In the genomic region with DNA sequence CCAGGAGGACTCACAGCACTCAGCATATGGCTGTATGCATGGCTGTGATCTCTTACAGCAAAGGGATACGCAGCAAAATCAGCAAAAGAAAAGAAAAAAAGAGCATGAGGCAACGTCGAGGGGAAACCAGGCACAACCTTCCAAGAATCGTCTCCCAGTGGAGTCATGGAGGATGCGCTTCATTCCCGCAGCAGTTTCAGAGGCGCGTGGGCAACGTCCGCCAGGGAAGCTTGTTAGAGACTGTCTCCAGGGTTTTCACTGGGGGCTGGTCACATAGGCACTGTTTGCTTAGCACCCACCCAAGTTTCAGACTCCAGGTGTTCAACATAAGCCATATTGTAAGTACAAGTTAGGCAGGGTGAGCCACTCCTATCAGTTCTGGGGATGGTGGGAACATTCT, we compare ENCODE assay signal across 37 cellular contexts. TPM values are rescaled to one million over a fixed set of nuclear protein-coding genes. Genes with fewer than 3 reads are reported as not detected.
"Had no signal": no experiment of that assay in that cellular context is flagged by ENCODE, and none has a peak within 500 bp of the region (broad histone marks: within the 10 kb centered on the region; RNA-seq: fewer than 3 reads in every experiment).

No MANE protein-coding gene starts in this region.

- H3K27ac ChIP-seq: ascending aorta, brain microvascular endothelial cell, breast epithelium, cardiac muscle cell, VCaP had no signal

- H3K4me3 Mint-ChIP-seq: activated CD4-positive, alpha-beta memory T cell treated with anti-CD3 and anti-CD28 coated beads, Interleukin-2, amount 10 ng/mL, durations not matched to agents 7 days and 5 days; activated CD4-positive, alpha-beta T cell treated with anti-CD3 and anti-CD28 coated beads for 36 hours; activated CD4-positive, alpha-beta T cell treated with anti-CD3 and anti-CD28 coated beads, Interleukin-2, amount 10 ng/mL, durations not matched to agents 7 days and 5 days; activated CD8-positive, alpha-beta memory T cell treated with anti-CD3 and anti-CD28 coated beads, Interleukin-2, amount 10 ng/mL, durations not matched to agents 7 days and 5 days; activated CD8-positive, alpha-beta T cell treated with anti-CD3 and anti-CD28 coated beads, Interleukin-2, amount 10 ng/mL, durations not matched to agents 7 days and 5 days; activated naive CD4-positive, alpha-beta T cell treated with anti-CD3 and anti-CD28 coated beads, Interleukin-2, amount 10 ng/mL, durations not matched to agents 7 days and 5 days; activated naive CD4-positive, alpha-beta T cell treated with anti-CD3 and anti-CD28 coated beads, Interleukin-2, amount 50 U/mL, for 24 hours; activated naive CD8-positive, alpha-beta T cell; activated naive CD8-positive, alpha-beta T cell treated with anti-CD3 and anti-CD28 coated beads, Interleukin-2, amount 10 ng/mL, durations not matched to agents 7 days and 5 days; activated naive CD8-positive, alpha-beta T cell treated with anti-CD3 and anti-CD28 coated beads, Interleukin-2, amount 50 U/mL, for 24 hours; activated T-cell treated with anti-CD3 and anti-CD28 coated beads, Interleukin-2, amount 50 U/mL, for 24 hours; central memory CD8-positive, alpha-beta T cell; T-cell; T-helper 17 cell; WTC11 had no signal

- DNase-seq: activated CD4-positive, alpha-beta memory T cell treated with anti-CD3 and anti-CD28 coated beads, Interleukin-2, amount 10 ng/mL, durations not matched to agents 7 days and 5 days; activated CD4-positive, alpha-beta T cell treated with anti-CD3 and anti-CD28 coated beads for 1 hour; activated CD4-positive, alpha-beta T cell treated with anti-CD3 and anti-CD28 coated beads for 36 hours; activated CD4-positive, alpha-beta T cell treated with anti-CD3 and anti-CD28 coated beads for 48 hours; activated CD4-positive, alpha-beta T cell treated with anti-CD3 and anti-CD28 coated beads, Interleukin-2, amount 10 ng/mL, durations not matched to agents 7 days and 5 days; activated CD4-positive, alpha-beta T cell treated with anti-CD3 and anti-CD28 coated beads, Interleukin-2, amount 50 U/mL, for 48 hours; activated CD4-positive, CD25-positive, alpha-beta regulatory T cell; activated CD8-positive, alpha-beta memory T cell treated with anti-CD3 and anti-CD28 coated beads for 24 hours; activated CD8-positive, alpha-beta memory T cell treated with anti-CD3 and anti-CD28 coated beads, Interleukin-2, amount 10 ng/mL, durations not matched to agents 7 days and 5 days; activated CD8-positive, alpha-beta memory T cell treated with anti-CD3 and anti-CD28 coated beads, Interleukin-2, amount 50 U/mL, for 48 hours; activated CD8-positive, alpha-beta T cell treated with anti-CD3 and anti-CD28 coated beads, Interleukin-2, amount 10 ng/mL, durations not matched to agents 7 days and 5 days; activated effector memory CD4-positive, alpha-beta T cell treated with Interleukin-2 at 50 U/mL for 16 hours; activated gamma-delta T cell; activated naive CD4-positive, alpha-beta T cell treated with anti-CD3 and anti-CD28 coated beads, Interleukin-2, amount 10 ng/mL, durations not matched to agents 7 days and 5 days; activated naive CD4-positive, alpha-beta T cell treated with Interleukin-2 at 50 U/mL for 16 hours; activated naive CD8-positive, alpha-beta T cell treated with anti-CD3 and anti-CD28 coated beads, Interleukin-2, amount 10 ng/mL, durations not matched to agents 7 days and 5 days; activated naive CD8-positive, alpha-beta T cell treated with anti-CD3 and anti-CD28 coated beads, Interleukin-2, amount 50 U/mL, for 24 hours; activated T-cell treated with anti-CD3 and anti-CD28 coated beads, Interleukin-2, amount 50 U/mL, for 24 hours; activated T-cell treated with anti-CD3 and anti-CD28 coated beads, Interleukin-2, amount 50 U/mL, for 48 hours; brain microvascular endothelial cell; cerebellar nuclear complex; T-cell; T-helper 17 cell; T1000 had no signal

- H3K9me3 ChIP-seq: ascending aorta, breast epithelium had no signal

- H3K27ac Mint-ChIP-seq: activated CD4-positive, alpha-beta memory T cell treated with anti-CD3 and anti-CD28 coated beads, Interleukin-2, amount 10 ng/mL, durations not matched to agents 7 days and 5 days; activated CD4-positive, alpha-beta T cell treated with anti-CD3 and anti-CD28 coated beads for 36 hours; activated CD4-positive, alpha-beta T cell treated with anti-CD3 and anti-CD28 coated beads, Interleukin-2, amount 10 ng/mL, durations not matched to agents 7 days and 5 days; activated CD8-positive, alpha-beta memory T cell treated with anti-CD3 and anti-CD28 coated beads, Interleukin-2, amount 10 ng/mL, durations not matched to agents 7 days and 5 days; activated CD8-positive, alpha-beta T cell treated with anti-CD3 and anti-CD28 coated beads, Interleukin-2, amount 10 ng/mL, durations not matched to agents 7 days and 5 days; activated naive CD4-positive, alpha-beta T cell treated with anti-CD3 and anti-CD28 coated beads, Interleukin-2, amount 10 ng/mL, durations not matched to agents 7 days and 5 days; activated naive CD4-positive, alpha-beta T cell treated with anti-CD3 and anti-CD28 coated beads, Interleukin-2, amount 50 U/mL, for 24 hours; activated naive CD8-positive, alpha-beta T cell; activated naive CD8-positive, alpha-beta T cell treated with anti-CD3 and anti-CD28 coated beads, Interleukin-2, amount 10 ng/mL, durations not matched to agents 7 days and 5 days; activated naive CD8-positive, alpha-beta T cell treated with anti-CD3 and anti-CD28 coated beads, Interleukin-2, amount 50 U/mL, for 24 hours; activated T-cell treated with anti-CD3 and anti-CD28 coated beads, Interleukin-2, amount 50 U/mL, for 24 hours; activated T-helper 2 cell treated with anti-CD3 and anti-CD28 coated beads, Interferon-gamma antibody, Interleukin-2, Interleukin-4, amounts not matched to agents 10 μg/mL and 5 μg/mL and 100 μg/mL, durations not matched to agents 14 hours and 24 hours and 36 hours; T-cell; T-helper 17 cell; WTC11 had no signal

- H3K4me1 ChIP-seq: ascending aorta, breast epithelium had no signal

- H3K27me3 Mint-ChIP-seq: activated CD4-positive, alpha-beta memory T cell treated with anti-CD3 and anti-CD28 coated beads, Interleukin-2, amount 10 ng/mL, durations not matched to agents 7 days and 5 days; activated CD4-positive, alpha-beta T cell treated with anti-CD3 and anti-CD28 coated beads, Interleukin-2, amount 10 ng/mL, durations not matched to agents 7 days and 5 days; activated CD8-positive, alpha-beta memory T cell treated with anti-CD3 and anti-CD28 coated beads, Interleukin-2, amount 10 ng/mL, durations not matched to agents 7 days and 5 days; activated naive CD4-positive, alpha-beta T cell treated with anti-CD3 and anti-CD28 coated beads, Interleukin-2, amount 10 ng/mL, durations not matched to agents 7 days and 5 days had no signal

- H3K36me3 ChIP-seq: ascending aorta, brain microvascular endothelial cell, breast epithelium, cardiac muscle cell had no signal

- H3K4me1 Mint-ChIP-seq: activated CD4-positive, alpha-beta memory T cell treated with anti-CD3 and anti-CD28 coated beads, Interleukin-2, amount 10 ng/mL, durations not matched to agents 7 days and 5 days; activated CD4-positive, alpha-beta T cell treated with anti-CD3 and anti-CD28 coated beads for 36 hours; activated CD4-positive, alpha-beta T cell treated with anti-CD3 and anti-CD28 coated beads, Interleukin-2, amount 10 ng/mL, durations not matched to agents 7 days and 5 days; activated CD8-positive, alpha-beta memory T cell treated with anti-CD3 and anti-CD28 coated beads, Interleukin-2, amount 10 ng/mL, durations not matched to agents 7 days and 5 days; activated naive CD4-positive, alpha-beta T cell treated with anti-CD3 and anti-CD28 coated beads, Interleukin-2, amount 10 ng/mL, durations not matched to agents 7 days and 5 days; activated naive CD4-positive, alpha-beta T cell treated with anti-CD3 and anti-CD28 coated beads, Interleukin-2, amount 50 U/mL, for 24 hours; activated naive CD8-positive, alpha-beta T cell treated with anti-CD3 and anti-CD28 coated beads, Interleukin-2, amount 10 ng/mL, durations not matched to agents 7 days and 5 days; activated naive CD8-positive, alpha-beta T cell treated with anti-CD3 and anti-CD28 coated beads, Interleukin-2, amount 50 U/mL, for 24 hours; central memory CD8-positive, alpha-beta T cell; T-cell; T-helper 17 cell had no signal

- H3K36me3 Mint-ChIP-seq: activated CD8-positive, alpha-beta memory T cell treated with anti-CD3 and anti-CD28 coated beads, Interleukin-2, amount 10 ng/mL, durations not matched to agents 7 days and 5 days; activated naive CD4-positive, alpha-beta T cell treated with anti-CD3 and anti-CD28 coated beads, Interleukin-2, amount 10 ng/mL, durations not matched to agents 7 days and 5 days; activated naive CD4-positive, alpha-beta T cell treated with anti-CD3 and anti-CD28 coated beads, Interleukin-2, amount 50 U/mL, for 24 hours; activated naive CD8-positive, alpha-beta T cell; activated naive CD8-positive, alpha-beta T cell treated with anti-CD3 and anti-CD28 coated beads, Interleukin-2, amount 10 ng/mL, durations not matched to agents 7 days and 5 days; T-cell; WTC11 had no signal

- H3K9me3 Mint-ChIP-seq: activated CD4-positive, alpha-beta memory T cell treated with anti-CD3 and anti-CD28 coated beads, Interleukin-2, amount 10 ng/mL, durations not matched to agents 7 days and 5 days; activated CD4-positive, alpha-beta T cell treated with anti-CD3 and anti-CD28 coated beads, Interleukin-2, amount 10 ng/mL, durations not matched to agents 7 days and 5 days; activated naive CD4-positive, alpha-beta T cell treated with anti-CD3 and anti-CD28 coated beads, Interleukin-2, amount 10 ng/mL, durations not matched to agents 7 days and 5 days; activated naive CD4-positive, alpha-beta T cell treated with anti-CD3 and anti-CD28 coated beads, Interleukin-2, amount 50 U/mL, for 24 hours; activated naive CD8-positive, alpha-beta T cell treated with anti-CD3 and anti-CD28 coated beads, Interleukin-2, amount 10 ng/mL, durations not matched to agents 7 days and 5 days; activated naive CD8-positive, alpha-beta T cell treated with anti-CD3 and anti-CD28 coated beads, Interleukin-2, amount 50 U/mL, for 24 hours; activated T-cell treated with anti-CD3 and anti-CD28 coated beads, Interleukin-2, amount 50 U/mL, for 24 hours; activated T-helper 2 cell treated with anti-CD3 and anti-CD28 coated beads, Interferon-gamma antibody, Interleukin-2, Interleukin-4, amounts not matched to agents 10 μg/mL and 5 μg/mL and 100 μg/mL, durations not matched to agents 14 hours and 24 hours and 36 hours; central memory CD8-positive, alpha-beta T cell; T-cell; WTC11 had no signal

- ATAC-seq: activated CD4-positive, alpha-beta T cell treated with anti-CD3 and anti-CD28 coated beads for 36 hours; activated CD4-positive, CD25-positive, alpha-beta regulatory T cell treated with anti-CD3 and anti-CD28 coated beads, Interleukin-2, amount 50 U/mL, for 24 hours; activated CD8-positive, alpha-beta memory T cell treated with anti-CD3 and anti-CD28 coated beads, Interleukin-2, amount 10 ng/mL, durations not matched to agents 7 days and 5 days; activated CD8-positive, alpha-beta T cell treated with anti-CD3 and anti-CD28 coated beads, Interleukin-2, amount 10 ng/mL, durations not matched to agents 7 days and 5 days; activated naive CD8-positive, alpha-beta T cell treated with anti-CD3 and anti-CD28 coated beads, Interleukin-2, amount 50 U/mL, for 24 hours; T-cell; T-helper 17 cell; WTC11 had no signal

- H3K4me3 ChIP-seq: ascending aorta, breast epithelium, cardiac muscle cell had no signal

- H3K27me3 ChIP-seq: ascending aorta, brain microvascular endothelial cell, breast epithelium, cardiac muscle cell had no signal

RNA-seq across cellular contexts. Expression of a gene that starts 44.6 kb away (rescaled TPM):
- total RNA-seq: activated CD4-positive, alpha-beta memory T cell treated with anti-CD3 and anti-CD28 coated beads, Interleukin-2, amount 10 ng/mL, durations not matched to agents 7 days and 5 days; activated CD4-positive, alpha-beta T cell treated with anti-CD3 and anti-CD28 coated beads for 36 hours; activated CD4-positive, alpha-beta T cell treated with anti-CD3 and anti-CD28 coated beads, Interleukin-2, amount 10 ng/mL, durations not matched to agents 7 days and 5 days; activated CD8-positive, alpha-beta memory T cell treated with anti-CD3 and anti-CD28 coated beads, Interleukin-2, amount 10 ng/mL, durations not matched to agents 7 days and 5 days; activated CD8-positive, alpha-beta T cell treated with anti-CD3 and anti-CD28 coated beads, Interleukin-2, amount 10 ng/mL, durations not matched to agents 7 days and 5 days; activated naive CD8-positive, alpha-beta T cell treated with anti-CD3 and anti-CD28 coated beads, Interleukin-2, amount 10 ng/mL, durations not matched to agents 7 days and 5 days; activated T-helper 2 cell treated with anti-CD3 and anti-CD28 coated beads, Interferon-gamma antibody, Interleukin-2, Interleukin-4, amounts not matched to agents 10 μg/mL and 5 μg/mL and 100 μg/mL, durations not matched to agents 14 hours and 24 hours and 36 hours; ascending aorta; breast epithelium; chondrocyte; T-cell; T-helper 1 cell treated with Interleukin-12 subunit alpha and Interleukin-12 subunit beta and Interleukin-4 antibody, amounts not matched to agents 30 ng/mL and 1 ng/mL, for 36 hours; T-helper 17 cell; T-helper 2 cell treated with Interferon-gamma antibody and Interleukin-4, amounts not matched to agents 100 ng/mL and 5 ng/mL, for 36 hours; WTC11 had no signal
